1 cellular context compared by ENCODE assay signal in the genomic region with DNA sequence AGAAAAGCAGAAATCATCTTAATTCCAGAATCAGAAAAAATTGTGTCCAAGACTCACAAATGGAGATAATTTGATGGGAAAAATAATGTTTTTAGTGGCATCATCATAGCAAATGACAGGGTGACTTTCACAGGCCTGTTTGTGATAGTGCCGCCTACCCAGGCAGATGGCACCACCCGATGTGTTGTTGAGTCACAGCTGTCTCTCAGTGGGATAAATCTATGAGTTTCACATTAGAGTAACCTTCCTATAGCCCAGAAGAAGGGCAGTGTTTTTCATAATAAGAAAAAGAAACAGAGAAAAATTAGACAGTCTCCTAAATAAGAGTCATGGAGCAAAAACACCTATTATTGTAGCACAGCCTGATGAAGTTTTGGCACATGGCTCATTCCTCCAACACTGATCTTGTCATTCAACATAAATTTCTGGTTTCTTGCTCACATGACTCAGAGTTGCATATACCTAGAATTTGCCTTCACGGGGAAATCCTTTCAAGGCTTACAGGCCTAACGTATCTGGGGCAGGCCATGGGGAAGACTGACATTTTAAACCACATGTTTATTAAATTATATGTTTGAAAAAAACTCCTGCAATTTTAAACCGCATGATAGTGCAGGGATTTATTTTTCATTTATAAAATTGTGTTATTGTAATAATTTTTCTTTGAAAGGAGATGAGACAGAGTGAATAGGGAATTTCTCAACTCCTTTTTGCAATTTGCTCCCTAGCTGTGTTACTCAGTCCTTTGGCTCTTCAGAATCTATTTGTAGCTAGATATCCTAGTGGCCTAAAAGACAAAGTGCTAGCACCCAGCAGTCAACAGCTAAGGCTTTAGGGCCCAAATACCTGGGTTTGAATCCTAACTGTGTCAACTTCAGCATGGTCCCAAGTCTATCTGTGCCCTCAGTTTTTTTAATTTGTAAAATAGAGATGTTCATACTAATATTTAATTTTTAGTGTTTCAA.
TF ChIP-seq lines count a peak whose summit lies in the region.

No MANE protein-coding gene starts in this region.

TF ChIP-seq in HepG2, 621 proteins besides CTCF, POLR2A, EP300 and RAD21 (continued from another document):
- TF ChIP-seq, protein P1, sequence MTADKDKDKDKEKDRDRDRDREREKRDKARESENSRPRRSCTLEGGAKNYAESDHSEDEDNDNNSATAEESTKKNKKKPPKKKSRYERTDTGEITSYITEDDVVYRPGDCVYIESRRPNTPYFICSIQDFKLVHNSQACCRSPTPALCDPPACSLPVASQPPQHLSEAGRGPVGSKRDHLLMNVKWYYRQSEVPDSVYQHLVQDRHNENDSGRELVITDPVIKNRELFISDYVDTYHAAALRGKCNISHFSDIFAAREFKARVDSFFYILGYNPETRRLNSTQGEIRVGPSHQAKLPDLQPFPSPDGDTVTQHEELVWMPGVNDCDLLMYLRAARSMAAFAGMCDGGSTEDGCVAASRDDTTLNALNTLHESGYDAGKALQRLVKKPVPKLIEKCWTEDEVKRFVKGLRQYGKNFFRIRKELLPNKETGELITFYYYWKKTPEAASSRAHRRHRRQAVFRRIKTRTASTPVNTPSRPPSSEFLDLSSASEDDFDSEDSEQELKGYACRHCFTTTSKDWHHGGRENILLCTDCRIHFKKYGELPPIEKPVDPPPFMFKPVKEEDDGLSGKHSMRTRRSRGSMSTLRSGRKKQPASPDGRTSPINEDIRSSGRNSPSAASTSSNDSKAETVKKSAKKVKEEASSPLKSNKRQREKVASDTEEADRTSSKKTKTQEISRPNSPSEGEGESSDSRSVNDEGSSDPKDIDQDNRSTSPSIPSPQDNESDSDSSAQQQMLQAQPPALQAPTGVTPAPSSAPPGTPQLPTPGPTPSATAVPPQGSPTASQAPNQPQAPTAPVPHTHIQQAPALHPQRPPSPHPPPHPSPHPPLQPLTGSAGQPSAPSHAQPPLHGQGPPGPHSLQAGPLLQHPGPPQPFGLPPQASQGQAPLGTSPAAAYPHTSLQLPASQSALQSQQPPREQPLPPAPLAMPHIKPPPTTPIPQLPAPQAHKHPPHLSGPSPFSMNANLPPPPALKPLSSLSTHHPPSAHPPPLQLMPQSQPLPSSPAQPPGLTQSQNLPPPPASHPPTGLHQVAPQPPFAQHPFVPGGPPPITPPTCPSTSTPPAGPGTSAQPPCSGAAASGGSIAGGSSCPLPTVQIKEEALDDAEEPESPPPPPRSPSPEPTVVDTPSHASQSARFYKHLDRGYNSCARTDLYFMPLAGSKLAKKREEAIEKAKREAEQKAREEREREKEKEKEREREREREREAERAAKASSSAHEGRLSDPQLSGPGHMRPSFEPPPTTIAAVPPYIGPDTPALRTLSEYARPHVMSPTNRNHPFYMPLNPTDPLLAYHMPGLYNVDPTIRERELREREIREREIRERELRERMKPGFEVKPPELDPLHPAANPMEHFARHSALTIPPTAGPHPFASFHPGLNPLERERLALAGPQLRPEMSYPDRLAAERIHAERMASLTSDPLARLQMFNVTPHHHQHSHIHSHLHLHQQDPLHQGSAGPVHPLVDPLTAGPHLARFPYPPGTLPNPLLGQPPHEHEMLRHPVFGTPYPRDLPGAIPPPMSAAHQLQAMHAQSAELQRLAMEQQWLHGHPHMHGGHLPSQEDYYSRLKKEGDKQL (CRISPR knock-in tag; IDR thresholded peaks at IDR 0.05; ENCODE audit: low read depth) = no peak
- TF ChIP-seq, protein P2, sequence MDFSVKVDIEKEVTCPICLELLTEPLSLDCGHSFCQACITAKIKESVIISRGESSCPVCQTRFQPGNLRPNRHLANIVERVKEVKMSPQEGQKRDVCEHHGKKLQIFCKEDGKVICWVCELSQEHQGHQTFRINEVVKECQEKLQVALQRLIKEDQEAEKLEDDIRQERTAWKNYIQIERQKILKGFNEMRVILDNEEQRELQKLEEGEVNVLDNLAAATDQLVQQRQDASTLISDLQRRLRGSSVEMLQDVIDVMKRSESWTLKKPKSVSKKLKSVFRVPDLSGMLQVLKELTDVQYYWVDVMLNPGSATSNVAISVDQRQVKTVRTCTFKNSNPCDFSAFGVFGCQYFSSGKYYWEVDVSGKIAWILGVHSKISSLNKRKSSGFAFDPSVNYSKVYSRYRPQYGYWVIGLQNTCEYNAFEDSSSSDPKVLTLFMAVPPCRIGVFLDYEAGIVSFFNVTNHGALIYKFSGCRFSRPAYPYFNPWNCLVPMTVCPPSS (IDR thresholded peaks at IDR 0.05) = no peak
- TF ChIP-seq RARA (CRISPR knock-in tag; IDR thresholded peaks at IDR 0.05) (no peak), MTA3 (CRISPR knock-in tag; IDR thresholded peaks at IDR 0.05) (no peak), SOX13 (IDR thresholded peaks at IDR 0.05) (no peak), SOX13 (CRISPR knock-in tag; conservative IDR thresholded peaks at IDR 0.05 in 1 of 2, IDR thresholded peaks at IDR 0.05 in 1 of 2) (no peak), NCOA2 (CRISPR knock-in tag; IDR thresholded peaks at IDR 0.05) (no peak), SALL1 (CRISPR knock-in tag; IDR thresholded peaks at IDR 0.05) (no peak), ZNF484 (CRISPR knock-in tag; IDR thresholded peaks at IDR 0.05; ENCODE audit: borderline replicate concordance, low read depth) (no peak), DNMT3B (CRISPR knock-in tag; conservative IDR thresholded peaks at IDR 0.05) (no peak), SP2 (CRISPR knock-in tag; IDR thresholded peaks at IDR 0.05) (no peak), ZNF260 (CRISPR knock-in tag; IDR thresholded peaks at IDR 0.05; ENCODE audit: borderline replicate concordance, low read depth) (no peak), RCOR2 (CRISPR knock-in tag; IDR thresholded peaks at IDR 0.05) (no peak)
- TF ChIP-seq, protein P3, sequence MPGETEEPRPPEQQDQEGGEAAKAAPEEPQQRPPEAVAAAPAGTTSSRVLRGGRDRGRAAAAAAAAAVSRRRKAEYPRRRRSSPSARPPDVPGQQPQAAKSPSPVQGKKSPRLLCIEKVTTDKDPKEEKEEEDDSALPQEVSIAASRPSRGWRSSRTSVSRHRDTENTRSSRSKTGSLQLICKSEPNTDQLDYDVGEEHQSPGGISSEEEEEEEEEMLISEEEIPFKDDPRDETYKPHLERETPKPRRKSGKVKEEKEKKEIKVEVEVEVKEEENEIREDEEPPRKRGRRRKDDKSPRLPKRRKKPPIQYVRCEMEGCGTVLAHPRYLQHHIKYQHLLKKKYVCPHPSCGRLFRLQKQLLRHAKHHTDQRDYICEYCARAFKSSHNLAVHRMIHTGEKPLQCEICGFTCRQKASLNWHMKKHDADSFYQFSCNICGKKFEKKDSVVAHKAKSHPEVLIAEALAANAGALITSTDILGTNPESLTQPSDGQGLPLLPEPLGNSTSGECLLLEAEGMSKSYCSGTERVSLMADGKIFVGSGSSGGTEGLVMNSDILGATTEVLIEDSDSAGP (CRISPR knock-in tag; IDR thresholded peaks at IDR 0.05; ENCODE audit: borderline replicate concordance) = no peak
- TF ChIP-seq, protein P4, sequence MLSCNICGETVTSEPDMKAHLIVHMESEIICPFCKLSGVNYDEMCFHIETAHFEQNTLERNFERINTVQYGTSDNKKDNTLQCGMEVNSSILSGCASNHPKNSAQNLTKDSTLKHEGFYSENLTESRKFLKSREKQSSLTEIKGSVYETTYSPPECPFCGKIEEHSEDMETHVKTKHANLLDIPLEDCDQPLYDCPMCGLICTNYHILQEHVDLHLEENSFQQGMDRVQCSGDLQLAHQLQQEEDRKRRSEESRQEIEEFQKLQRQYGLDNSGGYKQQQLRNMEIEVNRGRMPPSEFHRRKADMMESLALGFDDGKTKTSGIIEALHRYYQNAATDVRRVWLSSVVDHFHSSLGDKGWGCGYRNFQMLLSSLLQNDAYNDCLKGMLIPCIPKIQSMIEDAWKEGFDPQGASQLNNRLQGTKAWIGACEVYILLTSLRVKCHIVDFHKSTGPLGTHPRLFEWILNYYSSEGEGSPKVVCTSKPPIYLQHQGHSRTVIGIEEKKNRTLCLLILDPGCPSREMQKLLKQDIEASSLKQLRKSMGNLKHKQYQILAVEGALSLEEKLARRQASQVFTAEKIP (CRISPR knock-in tag; IDR thresholded peaks at IDR 0.05; ENCODE audit: borderline replicate concordance) = no peak
